In genomic region chr2:33272001-33272400, GRCh38 we compare ENCODE assay signal across 8 cellular contexts.
A peak's percentile ranks its signal among the peaks of the same experiment; 100 is the strongest.
DNase-seq lines count a peak whose midpoint lies in the region; ATAC-seq and TF ChIP-seq lines count a peak whose summit lies in the region.

No MANE protein-coding gene starts in this region.

- H3K36me3 Mint-ChIP-seq in activated CD4-positive, alpha-beta T cell treated with anti-CD3 and anti-CD28 coated beads, Interleukin-2, amount 10 ng/mL, durations not matched to agents 7 days and 5 days (ENCODE audit: low read depth), result no peaks in the 10 kb centered on the region
- H3K36me3 Mint-ChIP-seq in stimulated activated naive B cell treated with anti-CD40 and anti-IgM and Interleukin-4, amounts not matched to agents 10 μg/mL and 1 μg/mL and 100 μg/mL, for 72 hours, result no peaks in the 10 kb centered on the region

- POLR2A ChIA-PET in activated CD4-positive, alpha-beta T cell treated with anti-CD3 and anti-CD28 coated beads, Interleukin-2, amount 10 ng/mL, durations not matched to agents 7 days and 5 days (lab: Charles Lee), result no interaction called here
- POLR2A ChIA-PET in OCI-LY7 (lab: Charles Lee), result interaction anchor here (0.6 kb wide), 1 partner anchor 963 kb away, joined by 4 read pairs; no protein-coding TSS in a partner anchor

- H3K27me3 Mint-ChIP-seq in activated CD4-positive, alpha-beta T cell treated with anti-CD3 and anti-CD28 coated beads, Interleukin-2, amount 10 ng/mL, durations not matched to agents 7 days and 5 days, result peaks cover 10% of the 10 kb centered on the region
- peaks cover 5 to 6% of the 10 kb centered on the region in 2 donors for H3K27me3 Mint-ChIP-seq in stimulated activated naive B cell treated with anti-CD40 and anti-IgM and Interleukin-4, amounts not matched to agents 10 μg/mL and 1 μg/mL and 100 μg/mL, for 72 hours

- H3K4me3 ChIP-seq in OCI-LY7 (ENCODE audit: low read depth, low read length, poor library complexity, severe bottlenecking) (no peak overlapping the region), coronary artery (no peak overlapping the region)

- H3K27ac ChIP-seq in OCI-LY7 (ENCODE audit: low read depth, low read length, poor library complexity, severe bottlenecking), result peak overlapping the region; percentile 58
- H3K27ac ChIP-seq in coronary artery, result peak overlapping the region in 1 of 2 donors; percentile 61

- no peaks in the 10 kb centered on the region for H3K79me2 ChIP-seq in OCI-LY7 (ENCODE audit: insufficient read depth, low read depth, low read length)

- peaks cover 20% of the 10 kb centered on the region for H3K9me3 ChIP-seq in OCI-LY7 (ENCODE audit: low read length)

- H2AFZ ChIP-seq in OCI-LY7 (ENCODE audit: low read length), result no peak overlapping the region

- no peaks in the 10 kb centered on the region for H3K9me2 ChIP-seq in OCI-LY7 (ENCODE audit: insufficient read depth, low read length)

- no peaks in the 10 kb centered on the region for H4K20me1 ChIP-seq in OCI-LY7 (ENCODE audit: insufficient read depth, low read length)

- peak; percentile 10 for DNase-seq in activated CD4-positive, alpha-beta T cell treated with anti-CD3 and anti-CD28 coated beads, Interleukin-2, amount 10 ng/mL, durations not matched to agents 7 days and 5 days
- no peak for DNase-seq in activated CD4-positive, alpha-beta T cell treated with anti-CD3 and anti-CD28 coated beads, Interleukin-2, amount 50 U/mL, for 4 hours
- DNase-seq in OCI-LY7 (ENCODE audit: low spot score) (peak; percentile 89), DMS53 (lab: John Stamatoyannopoulos, UW) (no peak), coronary artery (ENCODE audit: low spot score) (no peak)
- DNase-seq in stimulated activated naive B cell treated with anti-CD40 and anti-IgM and Interleukin-4, amounts not matched to agents 10 μg/mL and 1 μg/mL and 100 μg/mL, for 72 hours, result peak; percentile 23
- DNase-seq in stimulated activated naive CD4-positive, alpha-beta T cell (lab: John Stamatoyannopoulos, UW), result no peak

- no peaks in the 10 kb centered on the region for H3K9me3 Mint-ChIP-seq in activated CD4-positive, alpha-beta T cell treated with anti-CD3 and anti-CD28 coated beads, Interleukin-2, amount 10 ng/mL, durations not matched to agents 7 days and 5 days
- no peaks in the 10 kb centered on the region for H3K9me3 Mint-ChIP-seq in stimulated activated naive B cell treated with anti-CD40 and anti-IgM and Interleukin-4, amounts not matched to agents 10 μg/mL and 1 μg/mL and 100 μg/mL, for 72 hours

- intact Hi-C loops in OCI-LY7 (cut with micrococcal nuclease; ENCODE audit: unreplicated experiment), result loop anchor here (5.0 to 10.0 kb wide), 2 partner anchors 235 to 323 kb away; partner anchors contain the start of gene FAM98A

- H3K36me3 ChIP-seq in OCI-LY7 (ENCODE audit: insufficient read depth, low read length), result peaks cover 89% of the 10 kb centered on the region

- H3K4me1 ChIP-seq in OCI-LY7 (ENCODE audit: insufficient read depth, low read length, poor library complexity, severe bottlenecking), result peaks cover 29% of the 10 kb centered on the region

- ATAC-seq in HG02840 (IDR thresholded peaks at IDR 0.05; ENCODE audit: low FRiP score, unreplicated experiment), result peak; percentile 95
- peak; percentile 93 to 95 for ATAC-seq in stimulated activated naive B cell treated with anti-CD40 and anti-IgM and Interleukin-4, amounts not matched to agents 10 μg/mL and 1 μg/mL and 100 μg/mL, for 72 hours (replicated peaks)

- no peak overlapping the region for H3K4me3 Mint-ChIP-seq in activated CD4-positive, alpha-beta T cell treated with anti-CD3 and anti-CD28 coated beads, Interleukin-2, amount 10 ng/mL, durations not matched to agents 7 days and 5 days
- no peak overlapping the region for H3K4me3 Mint-ChIP-seq in stimulated activated naive B cell treated with anti-CD40 and anti-IgM and Interleukin-4, amounts not matched to agents 10 μg/mL and 1 μg/mL and 100 μg/mL, for 72 hours

- no peak overlapping the region for H3K27ac Mint-ChIP-seq in activated CD4-positive, alpha-beta T cell treated with anti-CD3 and anti-CD28 coated beads, Interleukin-2, amount 10 ng/mL, durations not matched to agents 7 days and 5 days
- no peak overlapping the region for H3K27ac Mint-ChIP-seq in stimulated activated naive B cell treated with anti-CD40 and anti-IgM and Interleukin-4, amounts not matched to agents 10 μg/mL and 1 μg/mL and 100 μg/mL, for 72 hours

- TF ChIP-seq CTCF in OCI-LY7 (conservative IDR thresholded peaks at IDR 0.05; ENCODE audit: low read length) (no peak), coronary artery (IDR thresholded peaks at IDR 0.05) (no peak)

- BruUV-seq in OCI-LY7 (replicated peaks; lab: Mats Ljungman, UMichigan), result no TSS peak

- peaks cover 6% of the 10 kb centered on the region for H3K4me1 Mint-ChIP-seq in activated CD4-positive, alpha-beta T cell treated with anti-CD3 and anti-CD28 coated beads, Interleukin-2, amount 10 ng/mL, durations not matched to agents 7 days and 5 days
- H3K4me1 Mint-ChIP-seq in stimulated activated naive B cell treated with anti-CD40 and anti-IgM and Interleukin-4, amounts not matched to agents 10 μg/mL and 1 μg/mL and 100 μg/mL, for 72 hours, result peaks cover 13 to 17% of the 10 kb centered on the region in 2 donors

- CTCF ChIA-PET in activated CD4-positive, alpha-beta T cell treated with anti-CD3 and anti-CD28 coated beads, Interleukin-2, amount 10 ng/mL, durations not matched to agents 7 days and 5 days (lab: Charles Lee), result no interaction called here
- CTCF ChIA-PET in OCI-LY7 (lab: Charles Lee; ENCODE audit: unreplicated experiment), result no interaction called here

- peak overlapping the region; percentile 51 for H3K4me2 ChIP-seq in OCI-LY7 (ENCODE audit: low read length)

Comparison
In these comparisons a context has a peak if more than half of its experiments do, and no peak if none do; other contexts are left out.
1. DNase-seq: peak in activated CD4-positive, alpha-beta T cell treated with anti-CD3 and anti-CD28 coated beads, Interleukin-2, amount 10 ng/mL, durations not matched to agents 7 days and 5 days (single experiment), OCI-LY7 (single experiment) and stimulated activated naive B cell treated with anti-CD40 and anti-IgM and Interleukin-4, amounts not matched to agents 10 μg/mL and 1 μg/mL and 100 μg/mL, for 72 hours (single experiment); none in activated CD4-positive, alpha-beta T cell treated with anti-CD3 and anti-CD28 coated beads, Interleukin-2, amount 50 U/mL, for 4 hours (0 of 2), DMS53 (single experiment), stimulated activated naive CD4-positive, alpha-beta T cell (0 of 6) and coronary artery (single experiment).